Comparison of ENCODE assay signal across 34 cellular contexts in the genomic region with DNA sequence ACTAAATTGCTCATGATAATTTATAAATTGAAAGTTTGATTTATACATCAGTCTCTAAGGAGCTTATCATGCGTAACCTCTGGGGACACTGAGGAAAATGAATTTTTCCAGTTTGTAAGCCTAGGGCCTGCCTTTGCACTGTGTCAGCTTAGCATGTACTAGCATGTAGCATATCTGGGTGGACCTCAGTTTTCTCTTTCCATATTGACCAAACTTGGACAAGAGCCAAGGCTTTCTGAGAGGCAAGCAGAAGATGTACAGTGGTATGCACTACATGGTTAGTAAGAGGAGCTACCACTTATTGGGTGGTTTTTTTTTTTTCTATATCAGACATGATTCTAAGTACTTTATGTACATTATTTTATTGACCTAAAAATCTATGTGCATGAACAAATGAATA. TPM values are rescaled to one million over a fixed set of nuclear protein-coding genes. Genes with fewer than 3 reads are reported as not detected.
"Had no signal": no experiment of that assay in that cellular context is flagged by ENCODE, and none has a peak within 500 bp of the region (broad histone marks: within the 10 kb centered on the region; RNA-seq: fewer than 3 reads in every experiment).

No MANE protein-coding gene starts in this region.

- DNase-seq: activated CD4-positive, alpha-beta T cell treated with anti-CD3 and anti-CD28 coated beads, Interleukin-2, amount 10 ng/mL, durations not matched to agents 24 days and 14 days; activated CD4-positive, alpha-beta T cell treated with anti-CD3 and anti-CD28 coated beads, Interleukin-2, amount 50 U/mL, for 4 hours; activated CD8-positive, alpha-beta T cell treated with anti-CD3 and anti-CD28 coated beads for 36 hours; activated effector memory CD4-positive, alpha-beta T cell treated with anti-CD3 and anti-CD28 coated beads, Interleukin-2, amount 50 U/mL, for 16 hours; activated naive CD4-positive, alpha-beta T cell; activated naive CD4-positive, alpha-beta T cell treated with anti-CD3 and anti-CD28 coated beads, Interleukin-2, amount 50 U/mL, for 16 hours; activated naive CD8-positive, alpha-beta T cell treated with anti-CD3 and anti-CD28 coated beads for 36 hours; activated T-cell treated with anti-CD3 and anti-CD28 coated beads, Interleukin-2, amount 50 U/mL, for 1 hour; activated T-cell treated with anti-CD3 and anti-CD28 coated beads, Interleukin-2, amount 50 U/mL, for 72 hours; amniotic stem cell; aorta; brain microvascular endothelial cell; NCI-H1092 treated with DMSO at 0.1 percent for 48 hours; NCI-H1417 treated with DMSO at 0.1 percent for 48 hours; NCI-H187 treated with DMSO at 0.1 percent for 48 hours; NCI-H226; NCI-H510A; NCI-H526; NCI-H82; NK-92 treated with Interleukin-12 subunit alpha and Interleukin-12 subunit beta, amount 100 ng/mL, for 24 hours; PC-3; RPMI8226; SHP77 treated with DMSO at 0.1 percent for 48 hours; SK-N-SH had no signal

- H3K27me3 Mint-ChIP-seq: activated naive CD8-positive, alpha-beta T cell treated with anti-CD3 and anti-CD28 coated beads for 36 hours; central memory CD8-positive, alpha-beta T cell had no signal

- H3K4me1 ChIP-seq: Peyer's patch, SJSA1 had no signal

- H3K9me3 Mint-ChIP-seq: activated CD8-positive, alpha-beta T cell treated with anti-CD3 and anti-CD28 coated beads for 36 hours; activated naive CD8-positive, alpha-beta T cell treated with anti-CD3 and anti-CD28 coated beads for 36 hours; activated T-cell treated with anti-CD3 and anti-CD28 coated beads, Interleukin-2, amount 50 U/mL, for 72 hours; activated T-helper 17 cell treated with anti-CD3 and anti-CD28 coated beads, Interleukin-2, amount 50 U/mL, for 72 hours; central memory CD8-positive, alpha-beta T cell had no signal

- H3K36me3 Mint-ChIP-seq: activated naive CD8-positive, alpha-beta T cell treated with anti-CD3 and anti-CD28 coated beads for 36 hours had no signal

- H3K4me3 Mint-ChIP-seq: activated CD4-positive, alpha-beta T cell treated with anti-CD3 and anti-CD28 coated beads, Interleukin-2, amount 10 ng/mL, durations not matched to agents 24 days and 14 days; activated CD8-positive, alpha-beta T cell treated with anti-CD3 and anti-CD28 coated beads for 36 hours; activated naive CD8-positive, alpha-beta T cell treated with anti-CD3 and anti-CD28 coated beads for 36 hours; activated T-cell treated with anti-CD3 and anti-CD28 coated beads, Interleukin-2, amount 50 U/mL, for 72 hours; activated T-helper 17 cell treated with anti-CD3 and anti-CD28 coated beads, Interleukin-2, amount 50 U/mL, for 72 hours; central memory CD8-positive, alpha-beta T cell; T-helper 1 cell treated with Interleukin-12 subunit alpha and Interleukin-12 subunit beta and Interleukin-4 antibody, amounts not matched to agents 30 μg/mL and 1 μg/mL, for 36 hours; T-helper 2 cell treated with Interferon-gamma antibody and Interleukin-4, amounts not matched to agents 5 μg/mL and 100 μg/mL, for 36 hours had no signal

- H3K36me3 ChIP-seq: brain microvascular endothelial cell, cardiac muscle cell, Peyer's patch, SJSA1 had no signal

- H3K27me3 ChIP-seq: brain microvascular endothelial cell, cardiac muscle cell, Peyer's patch, SJSA1 had no signal

- H3K4me1 Mint-ChIP-seq: activated T-helper 17 cell treated with anti-CD3 and anti-CD28 coated beads, Interleukin-2, amount 50 U/mL, for 72 hours; central memory CD8-positive, alpha-beta T cell had no signal

- H3K9me3 ChIP-seq: Peyer's patch, SJSA1, SK-N-SH had no signal

- H3K4me3 ChIP-seq: cardiac muscle cell, Peyer's patch, SJSA1 had no signal

- H3K27ac ChIP-seq: brain microvascular endothelial cell, cardiac muscle cell, Peyer's patch, SJSA1 had no signal

- H3K27ac Mint-ChIP-seq: activated CD4-positive, alpha-beta T cell treated with anti-CD3 and anti-CD28 coated beads, Interleukin-2, amount 10 ng/mL, durations not matched to agents 24 days and 14 days; activated CD8-positive, alpha-beta T cell treated with anti-CD3 and anti-CD28 coated beads for 36 hours; activated naive CD8-positive, alpha-beta T cell treated with anti-CD3 and anti-CD28 coated beads for 36 hours; activated T-cell treated with anti-CD3 and anti-CD28 coated beads, Interleukin-2, amount 50 U/mL, for 72 hours; activated T-helper 17 cell treated with anti-CD3 and anti-CD28 coated beads, Interleukin-2, amount 50 U/mL, for 72 hours; T-helper 1 cell treated with Interleukin-12 subunit alpha and Interleukin-12 subunit beta and Interleukin-4 antibody, amounts not matched to agents 30 μg/mL and 1 μg/mL, for 36 hours; T-helper 2 cell treated with Interferon-gamma antibody and Interleukin-4, amounts not matched to agents 5 μg/mL and 100 μg/mL, for 36 hours had no signal

RNA-seq across cellular contexts. Expression of a gene that starts 43.4 kb away (rescaled TPM):
- total RNA-seq: activated CD4-positive, alpha-beta T cell treated with anti-CD3 and anti-CD28 coated beads, Interleukin-2, amount 10 ng/mL, durations not matched to agents 24 days and 14 days; activated CD8-positive, alpha-beta memory T cell treated with anti-CD3 and anti-CD28 coated beads for 36 hours; cardiac muscle cell; chondrocyte; M059J; PC-3; SJSA1 had no signal
- polyA plus RNA-seq: aorta, cardiac muscle cell, SK-N-SH had no signal
